ENCODE assay signal across 9 cellular contexts in genomic region chr16:62041401-62041800, GRCh38. TPM values are rescaled to one million over a fixed set of nuclear protein-coding genes. Genes with fewer than 3 reads are reported as not detected.
A peak's percentile ranks its signal among the peaks of the same experiment; 100 is the strongest.
DNase-seq lines count a peak whose midpoint lies in the region; ATAC-seq and TF ChIP-seq lines count a peak whose summit lies in the region.
"Had no signal": no experiment of that assay in that cellular context is flagged by ENCODE, and none has a peak within 500 bp of the region (broad histone marks: within the 10 kb centered on the region; RNA-seq: fewer than 3 reads in every experiment).

No MANE protein-coding gene starts in this region.

- peak; percentile 27 for DNase-seq in DMS153 treated with DMSO at 0.1 percent for 48 hours (lab: John Stamatoyannopoulos, UW; ENCODE audit: unreplicated experiment)
- DNase-seq in KBM-7, result peak; percentile 27
- DNase-seq in WTC11 (ENCODE audit: low spot score), result peak; percentile 34
- peak; percentile 88 for DNase-seq in medulla oblongata (ENCODE audit: extremely low spot score)
- DNase-seq in central memory CD4-positive, alpha-beta T cell, result no peak
- DNase-seq in prostate gland (ENCODE audit: low spot score), result no peak
- DNase-seq in stimulated activated CD4-positive, alpha-beta T cell treated with anti-CD3 and anti-CD28 coated beads, Interleukin-12 subunit alpha, Interleukin-12 subunit beta, amount 100 ng/mL, for 4 hours, result no peak
- no peak for DNase-seq in cortex of kidney (lab: John Stamatoyannopoulos, UW)
- DNase-seq: naive B cell had no signal

- no peak overlapping the region for H3K27ac Mint-ChIP-seq in WTC11
- H3K27ac Mint-ChIP-seq: naive B cell had no signal

- no peak for TF ChIP-seq POLR2A in prostate gland (IDR thresholded peaks at IDR 0.05)

- 2% methylated on average over 4 of the region's 4 CpGs for WGBS in prostate gland

- peaks cover 41% of the 10 kb centered on the region for H3K4me1 Mint-ChIP-seq in WTC11
- H3K4me1 Mint-ChIP-seq: naive B cell had no signal

- H3K4me3 ChIP-seq in prostate gland, result no peak overlapping the region

- no peak overlapping the region for H3K4me3 Mint-ChIP-seq in WTC11
- H3K4me3 Mint-ChIP-seq: naive B cell had no signal

- TF ChIP-seq CTCF in WTC11 (IDR thresholded peaks at IDR 0.05), result 0 out of 2 replicates have a peak, but pooled peaks have one; percentile 28
- peak in 1 of 4 experiments; percentile 21 for TF ChIP-seq CTCF in prostate gland (IDR thresholded peaks at IDR 0.05)

- H3K4me1 ChIP-seq in prostate gland (replicated peaks), result no peaks in the 10 kb centered on the region

- intact Hi-C loops in prostate gland (cut with DNase I), result no loop called here

- POLR2A ChIA-PET in WTC11 (lab: Charles Lee), result no interaction called here

- H3K9me3 ChIP-seq in prostate gland, result no peaks in the 10 kb centered on the region

- H3K27me3 Mint-ChIP-seq in WTC11 (ENCODE audit: low read depth), result peaks cover 26% of the 10 kb centered on the region

- CTCF ChIA-PET in WTC11 (lab: Charles Lee), result interaction anchor here (0.7 to 1.6 kb wide), 4 partner anchors 37 to 154 kb away, joined by 3 to 11 read pairs (median 5); no protein-coding TSS in a partner anchor

- H3K27me3 ChIP-seq in prostate gland (replicated peaks; ENCODE audit: insufficient read depth), result peaks cover 9% of the 10 kb centered on the region

- no peak overlapping the region for H3K27ac ChIP-seq in prostate gland

- peaks cover 3% of the 10 kb centered on the region; the same call in 1 of the 2 replicates for H3K9me3 Mint-ChIP-seq in WTC11

- ATAC-seq in WTC11, result peak; percentile 79

- in situ Hi-C loops in KBM-7 (cut with MboI; ENCODE audit: low pct_unique_long_range_greater_than_20kb, low sequenced_read_pairs), result no loop called here

- no peaks in the 10 kb centered on the region for H3K36me3 ChIP-seq in prostate gland

- H3K36me3 Mint-ChIP-seq in WTC11, result no peaks in the 10 kb centered on the region
- H3K36me3 Mint-ChIP-seq: naive B cell had no signal

TF ChIP-seq in WTC11, 78 proteins besides CTCF, POLR2A, EP300 and RAD21:
- no peak for TF ChIP-seq GTF2I (CRISPR knock-in tag; conservative IDR thresholded peaks at IDR 0.05)
- no peak for TF ChIP-seq ETV6 (CRISPR knock-in tag; IDR thresholded peaks at IDR 0.05)
- no peak for TF ChIP-seq NR1H2 (CRISPR knock-in tag; IDR thresholded peaks at IDR 0.05)
- TF ChIP-seq OVOL2 (CRISPR knock-in tag; IDR thresholded peaks at IDR 0.05; ENCODE audit: borderline replicate concordance), result no peak

RNA-seq across cellular contexts. Expression of gene CDH8, which starts 5.2 kb away (rescaled TPM):
- 11.1 to 15.9 TPM (median 12.8 TPM) in 3 replicates for total RNA-seq in WTC11 (2021)
- total RNA-seq in prostate gland, result 1 to 10 TPM; 1.0 to 3.1 TPM

Comparison
In these comparisons a context has a peak if more than half of its experiments do, and no peak if none do; other contexts are left out.
1. DNase-seq: peak in DMS153 treated with DMSO at 0.1 percent for 48 hours (single experiment), KBM-7 (single experiment), WTC11 (single experiment) and medulla oblongata (single experiment); none in central memory CD4-positive, alpha-beta T cell (single experiment), prostate gland (single experiment), stimulated activated CD4-positive, alpha-beta T cell treated with anti-CD3 and anti-CD28 coated beads, Interleukin-12 subunit alpha, Interleukin-12 subunit beta, amount 100 ng/mL, for 4 hours (single experiment) and cortex of kidney (single experiment).